Comparison of ENCODE assay signal across 1 cellular context in the genomic region with DNA sequence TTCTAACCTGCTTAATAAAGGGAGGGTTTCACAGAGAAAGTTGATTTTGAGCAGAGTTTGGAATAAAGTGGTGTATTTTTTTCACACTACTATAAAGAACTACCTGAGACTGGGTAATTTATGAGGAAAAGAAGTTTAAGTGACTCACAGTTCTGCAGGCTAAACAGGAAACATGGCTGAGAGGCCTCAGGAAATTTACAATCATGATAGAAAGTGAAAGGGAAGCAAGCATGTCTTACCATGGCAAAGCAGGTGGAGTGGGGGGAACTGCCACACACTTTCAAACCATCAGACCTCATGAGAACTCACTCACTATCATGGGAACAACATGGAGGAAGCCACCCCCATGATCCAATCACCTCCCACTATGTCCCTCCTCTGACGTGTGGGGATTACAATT.
TF ChIP-seq lines count a peak whose summit lies in the region.

No MANE protein-coding gene starts in this region.

TF ChIP-seq in endothelial cell of umbilical vein, 7 proteins besides CTCF, POLR2A, EP300 and RAD21:
- TF ChIP-seq GATA2 (IDR thresholded peaks at IDR 0.05; ENCODE audit: insufficient read depth, insufficient read length, low read depth, low read length) (no peak), MYC (IDR thresholded peaks at IDR 0.05; ENCODE audit: low read depth, low read length) (no peak), FOS (IDR thresholded peaks at IDR 0.05; ENCODE audit: borderline replicate concordance, insufficient read depth, low read length) (peak; percentile 51), JUN (IDR thresholded peaks at IDR 0.05; ENCODE audit: borderline replicate concordance, insufficient read depth, insufficient read length, low read depth) (peak; percentile 14)
- TF ChIP-seq, protein P1, sequence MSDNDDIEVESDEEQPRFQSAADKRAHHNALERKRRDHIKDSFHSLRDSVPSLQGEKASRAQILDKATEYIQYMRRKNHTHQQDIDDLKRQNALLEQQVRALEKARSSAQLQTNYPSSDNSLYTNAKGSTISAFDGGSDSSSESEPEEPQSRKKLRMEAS (IDR thresholded peaks at IDR 0.05; ENCODE audit: insufficient read depth, insufficient read length), result no peak
TF ChIP-seq in endothelial cell of umbilical vein: peak in this region for 2.
